ENCODE assay signal across 11 cellular contexts in genomic region chr4:7831858-7832257, GRCh38.
A peak's percentile ranks its signal among the peaks of the same experiment; 100 is the strongest.
DNase-seq lines count a peak whose midpoint lies in the region; ATAC-seq and TF ChIP-seq lines count a peak whose summit lies in the region.
"Had no signal": no experiment of that assay in that cellular context is flagged by ENCODE, and none has a peak within 500 bp of the region (broad histone marks: within the 10 kb centered on the region; RNA-seq: fewer than 3 reads in every experiment).

No MANE protein-coding gene starts in this region.

- 88% methylated on average over 4 of the region's 7 CpGs; no CpG with 5 or more reads in 1 of the 2 experiments for WGBS in IMR-90 (ENCODE audit: extremely low coverage in 2 of 2, insufficient read length in 1 of 2), 2 experiments

- no peak for ATAC-seq in CD4-positive, alpha-beta T cell (ENCODE audit: poor library complexity)
- no peak for ATAC-seq in IMR-90 (ENCODE audit: low read depth)
- no peak for ATAC-seq in effector memory CD8-positive, alpha-beta T cell (replicated peaks)
- peak; percentile 8 to 14 for ATAC-seq in gastrocnemius medialis
- no peak for ATAC-seq in GM21717 (IDR thresholded peaks at IDR 0.05; ENCODE audit: unreplicated experiment)
- ATAC-seq: left lobe of liver, WTC11 had no signal

- peak overlapping the region; percentile 47; the same call in 1 of the 2 replicates for H2BK20ac ChIP-seq in IMR-90 (ENCODE audit: low read depth, low read length)

- peak; percentile 63; the same call in 1 of the 2 replicates for TF ChIP-seq POLR2A in IMR-90 (IDR thresholded peaks at IDR 0.05; ENCODE audit: low read depth, low read length)
- TF ChIP-seq POLR2A in gastrocnemius medialis (IDR thresholded peaks at IDR 0.05): no peak

- peak overlapping the region; percentile 20 for H3K4me2 ChIP-seq in IMR-90 (ENCODE audit: low read depth, low read length)

- dilution Hi-C loops in IMR-90 (cut with HindIII; ENCODE audit: low sequenced_read_pairs, unreplicated experiment): no loop called here

- DNase-seq in CD4-positive, alpha-beta T cell: no peak
- DNase-seq in IMR-90 (no peak), gastrocnemius medialis (no peak), midbrain (lab: John Stamatoyannopoulos, UW) (no peak)
- no peak for DNase-seq in effector memory CD8-positive, alpha-beta T cell
- no peak for DNase-seq in activated effector memory CD4-positive, alpha-beta T cell treated with anti-CD3 and anti-CD28 coated beads, Interleukin-2, amount 50 U/mL, for 16 hours
- no peak for DNase-seq in activated CD4-positive, alpha-beta T cell treated with anti-CD3 and anti-CD28 coated beads for 4 hours
- DNase-seq: substantia nigra had no signal

- intact Hi-C loops in CD4-positive, alpha-beta T cell (cut with DNase I, micrococcal nuclease): no loop called here
- intact Hi-C loops in IMR-90 (cut with micrococcal nuclease) (no loop called here), gastrocnemius medialis (cut with DNase I; ENCODE audit: low total_unique reads) (loop anchor here (1.0 to 2.0 kb wide), 2 partner anchors 25 to 39 kb away; no protein-coding TSS in a partner anchor)

- H4K91ac ChIP-seq in IMR-90 (ENCODE audit: insufficient read depth, low read depth, low read length): peak overlapping the region; percentile 40

- H3K4me3 ChIP-seq in IMR-90 (ENCODE audit: insufficient read depth, low read depth, low read length) (no peak overlapping the region), gastrocnemius medialis (peak overlapping the region in 3 of 4 donors; percentile 16 to 40 (median 29))

- peaks cover 23% of the 10 kb centered on the region for H3K4me1 ChIP-seq in IMR-90 (ENCODE audit: control insufficient read depth, insufficient read depth, low read length)
- H3K4me1 ChIP-seq in gastrocnemius medialis: peaks cover 38 to 52% of the 10 kb centered on the region in 2 donors

- H3K27me3 Mint-ChIP-seq in CD4-positive, alpha-beta T cell: no peaks in the 10 kb centered on the region
- no peaks in the 10 kb centered on the region for H3K27me3 Mint-ChIP-seq in effector memory CD8-positive, alpha-beta T cell

- H2BK15ac ChIP-seq in IMR-90 (ENCODE audit: low read depth, low read length): peak overlapping the region; percentile 49; the same call in 1 of the 3 replicates

- TF ChIP-seq RAD21 in IMR-90 (IDR thresholded peaks at IDR 0.05; ENCODE audit: low read length): no peak

- H3K36me3 Mint-ChIP-seq in CD4-positive, alpha-beta T cell (ENCODE audit: low read depth): peaks cover 42% of the 10 kb centered on the region
- H3K36me3 Mint-ChIP-seq in effector memory CD8-positive, alpha-beta T cell (ENCODE audit: insufficient read depth): peaks cover 6% of the 10 kb centered on the region

- H3K79me1 ChIP-seq in IMR-90 (ENCODE audit: low read depth in 1 of 2, low read length in 2 of 2): peaks cover 19 to 59% of the 10 kb centered on the region in 2 experiments

- CTCF ChIA-PET in CD4-positive, alpha-beta T cell (lab: Charles Lee): interaction anchor here (0.7 to 2.5 kb wide), 6 partner anchors 13 to 45 kb away, joined by 3 to 12 read pairs (median 4); no protein-coding TSS in a partner anchor
- CTCF ChIA-PET in IMR-90 (lab: Yijun Ruan, JAX): interaction anchor here (0.6 to 0.7 kb wide), 2 partner anchors 48 to 152 kb away, joined by 3 to 4 read pairs; no protein-coding TSS in a partner anchor

- peak overlapping the region; percentile 25 for H2AK9ac ChIP-seq in IMR-90 (replicated peaks; ENCODE audit: low read depth, low read length, poor library complexity)

- peak overlapping the region; percentile 72; the same call in 1 of the 2 replicates for H3K18ac ChIP-seq in IMR-90 (ENCODE audit: low read depth, low read length)

- H3K23ac ChIP-seq in IMR-90 (ENCODE audit: low read depth, low read length): peak overlapping the region; percentile 39

- no peaks in the 10 kb centered on the region for H3K27me3 ChIP-seq in CD4-positive, alpha-beta T cell (ENCODE audit: control insufficient read depth, insufficient read depth, low read length)
- H3K27me3 ChIP-seq in IMR-90 (ENCODE audit: control insufficient read depth, insufficient read depth, low read length): no peaks in the 10 kb centered on the region
- no peaks in the 10 kb centered on the region for H3K27me3 ChIP-seq in gastrocnemius medialis

- no peaks in the 10 kb centered on the region for H3K9me3 ChIP-seq in CD4-positive, alpha-beta T cell (ENCODE audit: control insufficient read depth, low read length)
- H3K9me3 ChIP-seq in IMR-90 (ENCODE audit: control insufficient read depth, insufficient read depth, low read length) (no peaks in the 10 kb centered on the region), gastrocnemius medialis (no peaks in the 10 kb centered on the region)

- H2BK5ac ChIP-seq in IMR-90 (ENCODE audit: low read depth, low read length, poor library complexity, severe bottlenecking): peak overlapping the region; percentile 78

- H4K8ac ChIP-seq in IMR-90 (ENCODE audit: low read depth in 2 of 2, low read length in 2 of 2): peak overlapping the region; percentile 17 to 33; a peak in 3 of 4 replicates

- peaks cover 14% of the 10 kb centered on the region for H3K9me1 ChIP-seq in IMR-90 (ENCODE audit: insufficient read depth, low read length)

- peak overlapping the region; percentile 81 for H3K4me3 Mint-ChIP-seq in CD4-positive, alpha-beta T cell
- peak overlapping the region; percentile 77 to 80 for H3K4me3 Mint-ChIP-seq in effector memory CD8-positive, alpha-beta T cell
- H3K4me3 Mint-ChIP-seq: WTC11 had no signal

- H2AK5ac ChIP-seq in IMR-90 (ENCODE audit: low read depth, low read length): peak overlapping the region; percentile 65

- peak overlapping the region; percentile 83 for H3K4ac ChIP-seq in IMR-90 (ENCODE audit: low read depth, low read length)

- H2AFZ ChIP-seq in IMR-90 (replicated peaks; ENCODE audit: low read length, poor library complexity): no peak overlapping the region

- H4K5ac ChIP-seq in IMR-90 (ENCODE audit: low read depth, low read length): peak overlapping the region; percentile 10; the same call in 1 of the 2 replicates

- no peaks in the 10 kb centered on the region for H3K9me3 Mint-ChIP-seq in CD4-positive, alpha-beta T cell
- H3K9me3 Mint-ChIP-seq in effector memory CD8-positive, alpha-beta T cell: no peaks in the 10 kb centered on the region

- H3K36me3 ChIP-seq in IMR-90 (ENCODE audit: control insufficient read depth, insufficient read depth, low read length): peaks cover 37% of the 10 kb centered on the region
- H3K36me3 ChIP-seq in gastrocnemius medialis: no peaks in the 10 kb centered on the region

- POLR2A ChIA-PET in CD4-positive, alpha-beta T cell (lab: Charles Lee): interaction anchor here (0.6 to 2.0 kb wide), 6 partner anchors 11 to 139 kb away, joined by 3 to 8 read pairs (median 5); no protein-coding TSS in a partner anchor
- POLR2A ChIA-PET in IMR-90 (lab: Charles Lee; ENCODE audit: unreplicated experiment): interaction anchor here (0.5 to 0.6 kb wide), 3 partner anchors 11 to 147 kb away, joined by 3 to 4 read pairs (median 3); no protein-coding TSS in a partner anchor

- no peak for TF ChIP-seq CTCF in CD4-positive, alpha-beta T cell (IDR thresholded peaks at IDR 0.05)
- no peak for TF ChIP-seq CTCF in IMR-90 (conservative IDR thresholded peaks at IDR 0.05; ENCODE audit: low read depth, low read length)
- TF ChIP-seq CTCF in gastrocnemius medialis (IDR thresholded peaks at IDR 0.05 in 4 of 5, conservative IDR thresholded peaks at IDR 0.05 in 1 of 5): no peak

- H3K14ac ChIP-seq in IMR-90 (replicated peaks; ENCODE audit: low read depth, low read length): peak overlapping the region; percentile 82

- H2BK120ac ChIP-seq in IMR-90 (ENCODE audit: low read depth, low read length): peak overlapping the region; percentile 69

- peaks cover 57% of the 10 kb centered on the region for H3K4me1 Mint-ChIP-seq in CD4-positive, alpha-beta T cell (ENCODE audit: low read depth)
- peaks cover 35 to 57% of the 10 kb centered on the region in 2 donors for H3K4me1 Mint-ChIP-seq in effector memory CD8-positive, alpha-beta T cell (ENCODE audit: low read depth in 2 of 2)

- in situ Hi-C loops in IMR-90 (cut with MboI; ENCODE audit: low sequenced_read_pairs): no loop called here
- in situ Hi-C loops in gastrocnemius medialis (cut with MboI; ENCODE audit: low sequenced_read_pairs in 4 of 4): no loop called here

- peak overlapping the region; percentile 57 for H3K9ac ChIP-seq in IMR-90 (ENCODE audit: low read depth, low read length)

- peak overlapping the region; percentile 43 for H3K27ac ChIP-seq in CD4-positive, alpha-beta T cell (ENCODE audit: low read depth, low read length)
- H3K27ac ChIP-seq in IMR-90 (ENCODE audit: insufficient read depth, low read length) (peak overlapping the region; percentile 28), gastrocnemius medialis (peak overlapping the region; percentile 82 to 92 (median 85))

- peak overlapping the region; percentile 84 for H3K27ac Mint-ChIP-seq in CD4-positive, alpha-beta T cell
- H3K27ac Mint-ChIP-seq in effector memory CD8-positive, alpha-beta T cell: peak overlapping the region; percentile 85 to 96
- H3K27ac Mint-ChIP-seq: WTC11 had no signal

- BruUV-seq in IMR-90 (replicated peaks; lab: Mats Ljungman, UMichigan): no TSS peak

- H3K56ac ChIP-seq in IMR-90 (ENCODE audit: extremely low read depth, insufficient read depth, low read length): peak overlapping the region; percentile 7

- peaks cover 26% of the 10 kb centered on the region for H4K20me1 ChIP-seq in IMR-90 (ENCODE audit: insufficient read depth, low read length)

TF ChIP-seq in IMR-90, 13 proteins besides CTCF, POLR2A, EP300 and RAD21 (continues in another document):
- no peak for TF ChIP-seq NFE2L2 (IDR thresholded peaks at IDR 0.05; ENCODE audit: low read depth, low read length)
- TF ChIP-seq SMC3 (IDR thresholded peaks at IDR 0.05; ENCODE audit: low read depth, low read length): no peak
- TF ChIP-seq MAZ (IDR thresholded peaks at IDR 0.05; ENCODE audit: borderline replicate concordance, low read depth, low read length): no peak
- no peak for TF ChIP-seq USF2 (IDR thresholded peaks at IDR 0.05; ENCODE audit: low read depth, low read length)
- no peak for TF ChIP-seq FOS (IDR thresholded peaks at IDR 0.05; ENCODE audit: low read depth, low read length)

Comparison
In these comparisons a context has a peak if more than half of its experiments do, and no peak if none do; other contexts are left out.
1. ATAC-seq: peak in gastrocnemius medialis (2 of 2); none in CD4-positive, alpha-beta T cell (single experiment), IMR-90 (single experiment), effector memory CD8-positive, alpha-beta T cell (single experiment) and GM21717 (single experiment).
2. H3K27ac ChIP-seq: peak in every context shown above with its lines; median percentile 85 in gastrocnemius medialis; 43 in CD4-positive, alpha-beta T cell; 28 in IMR-90.